9 cellular contexts compared by ENCODE assay signal in genomic region chr5:38557792-38558191, GRCh38. TPM values are rescaled to one million over a fixed set of nuclear protein-coding genes. Genes with fewer than 3 reads are reported as not detected.
DNase-seq lines count a peak whose midpoint lies in the region; ATAC-seq and TF ChIP-seq lines count a peak whose summit lies in the region.
"Had no signal": no experiment of that assay in that cellular context is flagged by ENCODE, and none has a peak within 500 bp of the region (broad histone marks: within the 10 kb centered on the region; RNA-seq: fewer than 3 reads in every experiment).

No MANE protein-coding gene starts in this region.

- H3K27ac ChIP-seq in PC-9 (no peak overlapping the region), OCI-LY7 (ENCODE audit: low read depth, low read length, poor library complexity, severe bottlenecking) (no peak overlapping the region)

- H3F3A ChIP-seq in PC-9 (ENCODE audit: insufficient read depth, low read depth), result 0 out of 2 replicates have a peak, but pooled peaks cover 11% of the 10 kb centered on the region

- H3K4me3 ChIP-seq in BE2C (ENCODE audit: low read depth, low read length), result peak overlapping the region; percentile 88
- peak overlapping the region; percentile 97 for H3K4me3 ChIP-seq in PC-9
- H3K4me3 ChIP-seq in epithelial cell of esophagus (ENCODE audit: low read length), result peak overlapping the region; percentile 69
- H3K4me3 ChIP-seq in OCI-LY7 (ENCODE audit: low read depth, low read length, poor library complexity, severe bottlenecking), result no peak overlapping the region

- DNase-seq in BE2C (no peak), PC-9 (no peak), epithelial cell of esophagus (ENCODE audit: low read depth) (no peak), osteocyte (ENCODE audit: extremely low spot score, unreplicated experiment) (no peak), OCI-LY7 (ENCODE audit: low spot score) (no peak)
- DNase-seq: activated CD4-positive, CD25-positive, alpha-beta regulatory T cell had no signal

- H3K27me3 Mint-ChIP-seq in osteocyte (ENCODE audit: unreplicated experiment), result peaks cover 12% of the 10 kb centered on the region

- H4K20me1 ChIP-seq in PC-9 (ENCODE audit: insufficient read depth) (no peaks in the 10 kb centered on the region), OCI-LY7 (ENCODE audit: insufficient read depth, low read length) (no peaks in the 10 kb centered on the region)

- H3K4me1 ChIP-seq in BE2C (peaks cover 13% of the 10 kb centered on the region), PC-9 (replicated peaks; ENCODE audit: insufficient read depth) (peaks cover 10% of the 10 kb centered on the region; the same call in 1 of the 2 replicates), OCI-LY7 (ENCODE audit: insufficient read depth, low read length, poor library complexity, severe bottlenecking) (no peaks in the 10 kb centered on the region)

- intact Hi-C loops in PC-9 (cut with micrococcal nuclease; ENCODE audit: unreplicated experiment) (loop anchor here (1.0 to 2.0 kb wide), 5 partner anchors 38 to 110 kb away; no protein-coding TSS in a partner anchor), OCI-LY7 (cut with micrococcal nuclease; ENCODE audit: unreplicated experiment) (no loop called here)

- peak overlapping the region; percentile 89 for H3K4me3 Mint-ChIP-seq in osteocyte (ENCODE audit: unreplicated experiment)

- peaks cover 20% of the 10 kb centered on the region for H3K4me1 Mint-ChIP-seq in osteocyte (ENCODE audit: unreplicated experiment)

- H3K9me3 Mint-ChIP-seq in osteocyte (ENCODE audit: unreplicated experiment), result no peaks in the 10 kb centered on the region

- H3K36me3 Mint-ChIP-seq in osteocyte (ENCODE audit: unreplicated experiment), result no peaks in the 10 kb centered on the region

- H3K27me3 ChIP-seq in BE2C (no peaks in the 10 kb centered on the region), PC-9 (ENCODE audit: insufficient read depth, low read depth) (0 out of 2 replicates have a peak, but pooled peaks cover 15% of the 10 kb centered on the region)

- H3K9me3 ChIP-seq in BE2C (no peaks in the 10 kb centered on the region), PC-9 (ENCODE audit: insufficient read depth, low read depth) (no peaks in the 10 kb centered on the region), OCI-LY7 (ENCODE audit: low read length) (no peaks in the 10 kb centered on the region)

- H3K79me2 ChIP-seq in PC-9 (ENCODE audit: low read depth), result no peaks in the 10 kb centered on the region
- H3K79me2 ChIP-seq in OCI-LY7 (ENCODE audit: insufficient read depth, low read depth, low read length), result no peaks in the 10 kb centered on the region

- POLR2A ChIA-PET in PC-9 (lab: Charles Lee; ENCODE audit: unreplicated experiment), result interaction anchor here (0.5 kb wide), 1 partner anchor 170 kb away, joined by 3 read pairs; no protein-coding TSS in a partner anchor
- POLR2A ChIA-PET in OCI-LY7 (lab: Charles Lee), result no interaction called here

- BruUV-seq in PC-9 (replicated peaks; lab: Mats Ljungman, UMichigan) (no TSS peak), OCI-LY7 (replicated peaks; lab: Mats Ljungman, UMichigan) (no TSS peak)

- no peak for TF ChIP-seq CTCF in BE2C (IDR thresholded peaks at IDR 0.05; ENCODE audit: low read depth, low read length)
- no peak for TF ChIP-seq CTCF in PC-9 (conservative IDR thresholded peaks at IDR 0.05)
- TF ChIP-seq CTCF in epithelial cell of esophagus (IDR thresholded peaks at IDR 0.05; ENCODE audit: insufficient read depth, low read depth, low read length, missing control alignments), result no peak
- TF ChIP-seq CTCF in osteocyte (IDR thresholded peaks at IDR 0.05), result no peak
- TF ChIP-seq CTCF in OCI-LY7 (conservative IDR thresholded peaks at IDR 0.05; ENCODE audit: low read length), result no peak

- peak overlapping the region; percentile 99 for H2AFZ ChIP-seq in PC-9
- H2AFZ ChIP-seq in OCI-LY7 (ENCODE audit: low read length), result no peak overlapping the region

- H3K9me2 ChIP-seq in PC-9 (ENCODE audit: insufficient read depth) (no peaks in the 10 kb centered on the region), OCI-LY7 (ENCODE audit: insufficient read depth, low read length) (no peaks in the 10 kb centered on the region)

- H3K36me3 ChIP-seq in BE2C, result peaks cover 4% of the 10 kb centered on the region; the same call in 1 of the 2 replicates
- H3K36me3 ChIP-seq in PC-9 (ENCODE audit: low read depth), result no peaks in the 10 kb centered on the region
- no peaks in the 10 kb centered on the region for H3K36me3 ChIP-seq in OCI-LY7 (ENCODE audit: insufficient read depth, low read length)

- H3K4me2 ChIP-seq in PC-9 (peak overlapping the region; percentile 80), OCI-LY7 (ENCODE audit: low read length) (no peak overlapping the region)

- ATAC-seq in HG02870 (IDR thresholded peaks at IDR 0.05; ENCODE audit: unreplicated experiment) (no peak), HG02884 (IDR thresholded peaks at IDR 0.05; ENCODE audit: unreplicated experiment) (no peak), HG03280 (IDR thresholded peaks at IDR 0.05; ENCODE audit: unreplicated experiment) (no peak)

- H3K27ac Mint-ChIP-seq in osteocyte (ENCODE audit: unreplicated experiment), result no peak overlapping the region

- CTCF ChIA-PET in PC-9 (lab: Charles Lee) (no interaction called here), OCI-LY7 (lab: Charles Lee; ENCODE audit: unreplicated experiment) (no interaction called here)

RNA-seq across cellular contexts. Expression of gene LIFR, which starts 1.3 kb away (rescaled TPM):
- 8.2 TPM for polyA plus RNA-seq in BE2C (2012; ENCODE audit: insufficient read depth, insufficient read length, low read depth)
- total RNA-seq in PC-9 (2021) (22.0 and 28.6 TPM in 2 replicates), osteocyte (8.1 and 8.9 TPM in 2 replicates), OCI-LY7 (2022) (not detected in 2 replicates)
- not detected in 2 replicates for total RNA-seq in OCI-LY7 (2014; rRNA removed; shearing (Covaris generic))
